1 cellular context compared by ENCODE assay signal in genomic region chr16:3003582-3004270, GRCh38.
TF ChIP-seq lines count a peak whose summit lies in the region.

No MANE protein-coding gene starts in this region.

TF ChIP-seq in GM12878, 131 proteins besides CTCF, POLR2A, EP300 and RAD21 (continued from another document and continues in another):
- TF ChIP-seq, protein P1, sequence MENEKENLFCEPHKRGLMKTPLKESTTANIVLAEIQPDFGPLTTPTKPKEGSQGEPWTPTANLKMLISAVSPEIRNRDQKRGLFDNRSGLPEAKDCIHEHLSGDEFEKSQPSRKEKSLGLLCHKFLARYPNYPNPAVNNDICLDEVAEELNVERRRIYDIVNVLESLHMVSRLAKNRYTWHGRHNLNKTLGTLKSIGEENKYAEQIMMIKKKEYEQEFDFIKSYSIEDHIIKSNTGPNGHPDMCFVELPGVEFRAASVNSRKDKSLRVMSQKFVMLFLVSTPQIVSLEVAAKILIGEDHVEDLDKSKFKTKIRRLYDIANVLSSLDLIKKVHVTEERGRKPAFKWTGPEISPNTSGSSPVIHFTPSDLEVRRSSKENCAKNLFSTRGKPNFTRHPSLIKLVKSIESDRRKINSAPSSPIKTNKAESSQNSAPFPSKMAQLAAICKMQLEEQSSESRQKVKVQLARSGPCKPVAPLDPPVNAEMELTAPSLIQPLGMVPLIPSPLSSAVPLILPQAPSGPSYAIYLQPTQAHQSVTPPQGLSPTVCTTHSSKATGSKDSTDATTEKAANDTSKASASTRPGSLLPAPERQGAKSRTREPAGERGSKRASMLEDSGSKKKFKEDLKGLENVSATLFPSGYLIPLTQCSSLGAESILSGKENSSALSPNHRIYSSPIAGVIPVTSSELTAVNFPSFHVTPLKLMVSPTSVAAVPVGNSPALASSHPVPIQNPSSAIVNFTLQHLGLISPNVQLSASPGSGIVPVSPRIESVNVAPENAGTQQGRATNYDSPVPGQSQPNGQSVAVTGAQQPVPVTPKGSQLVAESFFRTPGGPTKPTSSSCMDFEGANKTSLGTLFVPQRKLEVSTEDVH (IDR thresholded peaks at IDR 0.05; ENCODE audit: low read depth, partially characterized antibody) = no peak
- TF ChIP-seq NFIC (IDR thresholded peaks at IDR 0.05; ENCODE audit: low read depth, low read length) (no peak), ASH2L (IDR thresholded peaks at IDR 0.05; ENCODE audit: borderline replicate concordance, low read depth) (no peak), CBX5 (IDR thresholded peaks at IDR 0.05; ENCODE audit: low read depth) (no peak), NFYA (IDR thresholded peaks at IDR 0.05; ENCODE audit: borderline replicate concordance, low read depth, low read length) (peak; percentile 71), HDAC6 (IDR thresholded peaks at IDR 0.05; ENCODE audit: unreplicated experiment) (no peak), CREB1 (IDR thresholded peaks at IDR 0.05; ENCODE audit: low read depth) (peak; percentile 77), SUZ12 (IDR thresholded peaks at IDR 0.05; ENCODE audit: unreplicated experiment) (no peak), EZH2 (IDR thresholded peaks at IDR 0.05; ENCODE audit: borderline replicate concordance, control insufficient read depth, low read depth, low read length) (no peak), NR2F1 (conservative IDR thresholded peaks at IDR 0.05) (peak; percentile 67; the same call in 1 of the 2 replicates), POU2F2 (IDR thresholded peaks at IDR 0.05; ENCODE audit: borderline replicate concordance, low read depth, low read length) (peak; percentile 24; the same call in 1 of the 3 replicates), ZNF274 (IDR thresholded peaks at IDR 0.05; ENCODE audit: insufficient read depth, insufficient read length) (no peak), HDGF (IDR thresholded peaks at IDR 0.05) (peak; percentile 86; the same call in 1 of the 2 replicates), JUND (IDR thresholded peaks at IDR 0.05; ENCODE audit: low read depth, low read length) (no peak; the same call in 1 of the 2 replicates), MTA3 (IDR thresholded peaks at IDR 0.05; ENCODE audit: borderline replicate concordance, low read length) (no peak), POLR2AphosphoS5 (IDR thresholded peaks at IDR 0.05; ENCODE audit: low read length) (no peak), CEBPB (IDR thresholded peaks at IDR 0.05; ENCODE audit: borderline replicate concordance in 1 of 2, low read depth in 2 of 2, low read length in 2 of 2) (no peak), ZSCAN29 (IDR thresholded peaks at IDR 0.05) (no peak), WRNIP1 (IDR thresholded peaks at IDR 0.05; ENCODE audit: borderline replicate concordance, low read depth, low read length) (no peak), RB1 (IDR thresholded peaks at IDR 0.05; ENCODE audit: borderline replicate concordance) (peak; percentile 90; the same call in 1 of the 2 replicates), YBX1 (IDR thresholded peaks at IDR 0.05) (no peak), MLLT1 (IDR thresholded peaks at IDR 0.05) (peak; percentile 51; the same call in 1 of the 2 replicates), MYB (IDR thresholded peaks at IDR 0.05; ENCODE audit: borderline replicate concordance, low read depth, low read length) (no peak), TCF12 (IDR thresholded peaks at IDR 0.05; ENCODE audit: low read depth, low read length) (peak; percentile 75; the same call in 1 of the 2 replicates), MAX (IDR thresholded peaks at IDR 0.05; ENCODE audit: low read depth, low read length) (no peak), CREM (IDR thresholded peaks at IDR 0.05; ENCODE audit: low read depth) (0 out of 2 replicates have a peak, but pooled peaks have one; percentile 47), USF1 (IDR thresholded peaks at IDR 0.05; ENCODE audit: borderline replicate concordance, extremely low read length, insufficient read depth, low read depth, low read length) (no peak), FOXM1 (IDR thresholded peaks at IDR 0.05; ENCODE audit: low read depth, low read length) (no peak), TCF3 (IDR thresholded peaks at IDR 0.05; ENCODE audit: borderline replicate concordance, insufficient read depth, low read depth, low read length) (peak; percentile 70; the same call in 1 of the 2 replicates)
- TF ChIP-seq, protein P2, sequence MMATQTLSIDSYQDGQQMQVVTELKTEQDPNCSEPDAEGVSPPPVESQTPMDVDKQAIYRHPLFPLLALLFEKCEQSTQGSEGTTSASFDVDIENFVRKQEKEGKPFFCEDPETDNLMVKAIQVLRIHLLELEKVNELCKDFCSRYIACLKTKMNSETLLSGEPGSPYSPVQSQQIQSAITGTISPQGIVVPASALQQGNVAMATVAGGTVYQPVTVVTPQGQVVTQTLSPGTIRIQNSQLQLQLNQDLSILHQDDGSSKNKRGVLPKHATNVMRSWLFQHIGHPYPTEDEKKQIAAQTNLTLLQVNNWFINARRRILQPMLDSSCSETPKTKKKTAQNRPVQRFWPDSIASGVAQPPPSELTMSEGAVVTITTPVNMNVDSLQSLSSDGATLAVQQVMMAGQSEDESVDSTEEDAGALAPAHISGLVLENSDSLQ (IDR thresholded peaks at IDR 0.05) = peak; percentile 97
- TF ChIP-seq, protein P3, sequence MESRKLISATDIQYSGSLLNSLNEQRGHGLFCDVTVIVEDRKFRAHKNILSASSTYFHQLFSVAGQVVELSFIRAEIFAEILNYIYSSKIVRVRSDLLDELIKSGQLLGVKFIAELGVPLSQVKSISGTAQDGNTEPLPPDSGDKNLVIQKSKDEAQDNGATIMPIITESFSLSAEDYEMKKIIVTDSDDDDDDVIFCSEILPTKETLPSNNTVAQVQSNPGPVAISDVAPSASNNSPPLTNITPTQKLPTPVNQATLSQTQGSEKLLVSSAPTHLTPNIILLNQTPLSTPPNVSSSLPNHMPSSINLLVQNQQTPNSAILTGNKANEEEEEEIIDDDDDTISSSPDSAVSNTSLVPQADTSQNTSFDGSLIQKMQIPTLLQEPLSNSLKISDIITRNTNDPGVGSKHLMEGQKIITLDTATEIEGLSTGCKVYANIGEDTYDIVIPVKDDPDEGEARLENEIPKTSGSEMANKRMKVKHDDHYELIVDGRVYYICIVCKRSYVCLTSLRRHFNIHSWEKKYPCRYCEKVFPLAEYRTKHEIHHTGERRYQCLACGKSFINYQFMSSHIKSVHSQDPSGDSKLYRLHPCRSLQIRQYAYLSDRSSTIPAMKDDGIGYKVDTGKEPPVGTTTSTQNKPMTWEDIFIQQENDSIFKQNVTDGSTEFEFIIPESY (IDR thresholded peaks at IDR 0.05) = no peak
- TF ChIP-seq, protein P4, sequence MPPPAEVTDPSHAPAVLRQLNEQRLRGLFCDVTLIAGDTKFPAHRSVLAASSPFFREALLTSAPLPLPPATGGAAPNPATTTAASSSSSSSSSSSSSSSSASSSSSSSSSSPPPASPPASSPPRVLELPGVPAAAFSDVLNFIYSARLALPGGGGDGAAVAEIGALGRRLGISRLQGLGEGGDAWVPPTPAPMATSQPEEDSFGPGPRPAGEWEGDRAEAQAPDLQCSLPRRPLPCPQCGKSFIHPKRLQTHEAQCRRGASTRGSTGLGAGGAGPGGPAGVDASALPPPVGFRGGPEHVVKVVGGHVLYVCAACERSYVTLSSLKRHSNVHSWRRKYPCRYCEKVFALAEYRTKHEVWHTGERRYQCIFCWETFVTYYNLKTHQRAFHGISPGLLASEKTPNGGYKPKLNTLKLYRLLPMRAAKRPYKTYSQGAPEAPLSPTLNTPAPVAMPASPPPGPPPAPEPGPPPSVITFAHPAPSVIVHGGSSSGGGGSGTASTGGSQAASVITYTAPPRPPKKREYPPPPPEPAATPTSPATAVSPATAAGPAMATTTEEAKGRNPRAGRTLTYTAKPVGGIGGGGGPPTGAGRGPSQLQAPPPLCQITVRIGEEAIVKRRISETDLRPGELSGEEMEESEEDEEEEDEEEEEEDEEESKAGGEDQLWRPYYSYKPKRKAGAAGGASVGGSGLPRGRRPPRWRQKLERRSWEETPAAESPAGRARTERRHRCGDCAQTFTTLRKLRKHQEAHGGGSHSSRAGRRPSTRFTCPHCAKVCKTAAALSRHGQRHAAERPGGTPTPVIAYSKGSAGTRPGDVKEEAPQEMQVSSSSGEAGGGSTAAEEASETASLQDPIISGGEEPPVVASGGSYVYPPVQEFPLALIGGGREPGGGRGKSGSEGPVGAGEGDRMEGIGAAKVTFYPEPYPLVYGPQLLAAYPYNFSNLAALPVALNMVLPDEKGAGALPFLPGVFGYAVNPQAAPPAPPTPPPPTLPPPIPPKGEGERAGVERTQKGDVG (CRISPR knock-in tag; IDR thresholded peaks at IDR 0.05) = no peak
- TF ChIP-seq, protein P5, sequence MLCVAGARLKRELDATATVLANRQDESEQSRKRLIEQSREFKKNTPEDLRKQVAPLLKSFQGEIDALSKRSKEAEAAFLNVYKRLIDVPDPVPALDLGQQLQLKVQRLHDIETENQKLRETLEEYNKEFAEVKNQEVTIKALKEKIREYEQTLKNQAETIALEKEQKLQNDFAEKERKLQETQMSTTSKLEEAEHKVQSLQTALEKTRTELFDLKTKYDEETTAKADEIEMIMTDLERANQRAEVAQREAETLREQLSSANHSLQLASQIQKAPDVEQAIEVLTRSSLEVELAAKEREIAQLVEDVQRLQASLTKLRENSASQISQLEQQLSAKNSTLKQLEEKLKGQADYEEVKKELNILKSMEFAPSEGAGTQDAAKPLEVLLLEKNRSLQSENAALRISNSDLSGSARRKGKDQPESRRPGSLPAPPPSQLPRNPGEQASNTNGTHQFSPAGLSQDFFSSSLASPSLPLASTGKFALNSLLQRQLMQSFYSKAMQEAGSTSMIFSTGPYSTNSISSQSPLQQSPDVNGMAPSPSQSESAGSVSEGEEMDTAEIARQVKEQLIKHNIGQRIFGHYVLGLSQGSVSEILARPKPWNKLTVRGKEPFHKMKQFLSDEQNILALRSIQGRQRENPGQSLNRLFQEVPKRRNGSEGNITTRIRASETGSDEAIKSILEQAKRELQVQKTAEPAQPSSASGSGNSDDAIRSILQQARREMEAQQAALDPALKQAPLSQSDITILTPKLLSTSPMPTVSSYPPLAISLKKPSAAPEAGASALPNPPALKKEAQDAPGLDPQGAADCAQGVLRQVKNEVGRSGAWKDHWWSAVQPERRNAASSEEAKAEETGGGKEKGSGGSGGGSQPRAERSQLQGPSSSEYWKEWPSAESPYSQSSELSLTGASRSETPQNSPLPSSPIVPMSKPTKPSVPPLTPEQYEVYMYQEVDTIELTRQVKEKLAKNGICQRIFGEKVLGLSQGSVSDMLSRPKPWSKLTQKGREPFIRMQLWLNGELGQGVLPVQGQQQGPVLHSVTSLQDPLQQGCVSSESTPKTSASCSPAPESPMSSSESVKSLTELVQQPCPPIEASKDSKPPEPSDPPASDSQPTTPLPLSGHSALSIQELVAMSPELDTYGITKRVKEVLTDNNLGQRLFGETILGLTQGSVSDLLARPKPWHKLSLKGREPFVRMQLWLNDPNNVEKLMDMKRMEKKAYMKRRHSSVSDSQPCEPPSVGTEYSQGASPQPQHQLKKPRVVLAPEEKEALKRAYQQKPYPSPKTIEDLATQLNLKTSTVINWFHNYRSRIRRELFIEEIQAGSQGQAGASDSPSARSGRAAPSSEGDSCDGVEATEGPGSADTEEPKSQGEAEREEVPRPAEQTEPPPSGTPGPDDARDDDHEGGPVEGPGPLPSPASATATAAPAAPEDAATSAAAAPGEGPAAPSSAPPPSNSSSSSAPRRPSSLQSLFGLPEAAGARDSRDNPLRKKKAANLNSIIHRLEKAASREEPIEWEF (IDR thresholded peaks at IDR 0.05; ENCODE audit: insufficient replicate concordance, low read depth, low read length) = no peak
- TF ChIP-seq, protein P6, sequence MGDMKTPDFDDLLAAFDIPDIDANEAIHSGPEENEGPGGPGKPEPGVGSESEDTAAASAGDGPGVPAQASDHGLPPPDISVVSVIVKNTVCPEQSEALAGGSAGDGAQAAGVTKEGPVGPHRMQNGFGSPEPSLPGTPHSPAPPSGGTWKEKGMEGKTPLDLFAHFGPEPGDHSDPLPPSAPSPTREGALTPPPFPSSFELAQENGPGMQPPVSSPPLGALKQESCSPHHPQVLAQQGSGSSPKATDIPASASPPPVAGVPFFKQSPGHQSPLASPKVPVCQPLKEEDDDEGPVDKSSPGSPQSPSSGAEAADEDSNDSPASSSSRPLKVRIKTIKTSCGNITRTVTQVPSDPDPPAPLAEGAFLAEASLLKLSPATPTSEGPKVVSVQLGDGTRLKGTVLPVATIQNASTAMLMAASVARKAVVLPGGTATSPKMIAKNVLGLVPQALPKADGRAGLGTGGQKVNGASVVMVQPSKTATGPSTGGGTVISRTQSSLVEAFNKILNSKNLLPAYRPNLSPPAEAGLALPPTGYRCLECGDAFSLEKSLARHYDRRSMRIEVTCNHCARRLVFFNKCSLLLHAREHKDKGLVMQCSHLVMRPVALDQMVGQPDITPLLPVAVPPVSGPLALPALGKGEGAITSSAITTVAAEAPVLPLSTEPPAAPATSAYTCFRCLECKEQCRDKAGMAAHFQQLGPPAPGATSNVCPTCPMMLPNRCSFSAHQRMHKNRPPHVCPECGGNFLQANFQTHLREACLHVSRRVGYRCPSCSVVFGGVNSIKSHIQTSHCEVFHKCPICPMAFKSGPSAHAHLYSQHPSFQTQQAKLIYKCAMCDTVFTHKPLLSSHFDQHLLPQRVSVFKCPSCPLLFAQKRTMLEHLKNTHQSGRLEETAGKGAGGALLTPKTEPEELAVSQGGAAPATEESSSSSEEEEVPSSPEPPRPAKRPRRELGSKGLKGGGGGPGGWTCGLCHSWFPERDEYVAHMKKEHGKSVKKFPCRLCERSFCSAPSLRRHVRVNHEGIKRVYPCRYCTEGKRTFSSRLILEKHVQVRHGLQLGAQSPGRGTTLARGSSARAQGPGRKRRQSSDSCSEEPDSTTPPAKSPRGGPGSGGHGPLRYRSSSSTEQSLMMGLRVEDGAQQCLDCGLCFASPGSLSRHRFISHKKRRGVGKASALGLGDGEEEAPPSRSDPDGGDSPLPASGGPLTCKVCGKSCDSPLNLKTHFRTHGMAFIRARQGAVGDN (IDR thresholded peaks at IDR 0.05) = no peak
